14 cellular contexts compared by ENCODE assay signal in genomic region chr15:80554526-80554925, GRCh38.
DNase-seq lines count a peak whose midpoint lies in the region; ATAC-seq and TF ChIP-seq lines count a peak whose summit lies in the region.
"Had no signal": no experiment of that assay in that cellular context is flagged by ENCODE, and none has a peak within 500 bp of the region (broad histone marks: within the 10 kb centered on the region; RNA-seq: fewer than 3 reads in every experiment).

No MANE protein-coding gene starts in this region.

- no peak for ATAC-seq in GM18502 (IDR thresholded peaks at IDR 0.05; ENCODE audit: poor library complexity, unreplicated experiment)
- ATAC-seq: K562 had no signal

- H3K4me1 Mint-ChIP-seq in HFFc6 (ENCODE audit: low read depth) (peaks cover 37% of the 10 kb centered on the region), nephron (peaks cover 47% of the 10 kb centered on the region), progenitor cell of endocrine pancreas (ENCODE audit: low read depth) (no peaks in the 10 kb centered on the region)

- H3K4me3 Mint-ChIP-seq in HFFc6, result no peak overlapping the region
- peak overlapping the region in 1 of 3 experiments; percentile 4 for H3K4me3 Mint-ChIP-seq in nephron
- no peak overlapping the region for H3K4me3 Mint-ChIP-seq in progenitor cell of endocrine pancreas (ENCODE audit: low read depth)
- H3K4me3 Mint-ChIP-seq: CD4-positive, alpha-beta T cell had no signal

- TF ChIP-seq CTCF in 22Rv1 (IDR thresholded peaks at IDR 0.05) (no peak), HFFc6 (IDR thresholded peaks at IDR 0.05) (no peak), nephron (IDR thresholded peaks at IDR 0.05; ENCODE audit: unreplicated experiment in 3 of 3) (no peak), progenitor cell of endocrine pancreas (IDR thresholded peaks at IDR 0.05; ENCODE audit: unreplicated experiment) (no peak)

- peak overlapping the region; percentile 6; the same call in 1 of the 2 replicates for H3K27ac Mint-ChIP-seq in HFFc6
- H3K27ac Mint-ChIP-seq in nephron, result peak overlapping the region in 2 of 3 experiments; percentile 38 to 53
- no peak overlapping the region for H3K27ac Mint-ChIP-seq in progenitor cell of endocrine pancreas
- H3K27ac Mint-ChIP-seq: CD4-positive, alpha-beta T cell had no signal

- DNase-seq in HFFc6 (no peak), dedifferentiated amniotic fluid mesenchymal stem cell (ENCODE audit: extremely low spot score) (peak; percentile 32), NCI-H1694 (lab: John Stamatoyannopoulos, UW) (no peak), progenitor cell of endocrine pancreas (ENCODE audit: low spot score, unreplicated experiment) (no peak)
- DNase-seq: 8988T; C1 segment of cervical spinal cord; Calu3; CD4-positive, alpha-beta T cell; DMS 273 treated with DMSO at 0.1 percent for 48 hours had no signal

- H3K27ac ChIP-seq in 22Rv1, result peak overlapping the region; percentile 64
- H3K27ac ChIP-seq: HL-60 had no signal

- H3K9me3 Mint-ChIP-seq in HFFc6, result no peaks in the 10 kb centered on the region
- H3K9me3 Mint-ChIP-seq in nephron, result no peaks in the 10 kb centered on the region
- no peaks in the 10 kb centered on the region for H3K9me3 Mint-ChIP-seq in progenitor cell of endocrine pancreas (ENCODE audit: low read depth)
- H3K9me3 Mint-ChIP-seq: CD4-positive, alpha-beta T cell had no signal

- peaks cover 3% of the 10 kb centered on the region for H3K27me3 Mint-ChIP-seq in HFFc6 (ENCODE audit: insufficient read depth)
- H3K27me3 Mint-ChIP-seq in nephron (ENCODE audit: low read depth), result peaks cover 6% of the 10 kb centered on the region
- H3K27me3 Mint-ChIP-seq in progenitor cell of endocrine pancreas, result no peaks in the 10 kb centered on the region

- H3K36me3 Mint-ChIP-seq in HFFc6 (ENCODE audit: low read depth), result peaks cover 45% of the 10 kb centered on the region
- peaks cover 42% of the 10 kb centered on the region for H3K36me3 Mint-ChIP-seq in nephron (ENCODE audit: low read depth)
- peaks cover 31% of the 10 kb centered on the region for H3K36me3 Mint-ChIP-seq in progenitor cell of endocrine pancreas (ENCODE audit: insufficient read depth)
